ENCODE assay signal across 24 cellular contexts in genomic region chr3:141421186-141421585, GRCh38. TPM values are rescaled to one million over a fixed set of nuclear protein-coding genes. Genes with fewer than 3 reads are reported as not detected.
DNase-seq lines count a peak whose midpoint lies in the region; ATAC-seq and TF ChIP-seq lines count a peak whose summit lies in the region.
"Had no signal": no experiment of that assay in that cellular context is flagged by ENCODE, and none has a peak within 500 bp of the region (broad histone marks: within the 10 kb centered on the region; RNA-seq: fewer than 3 reads in every experiment).

No MANE protein-coding gene starts in this region.

- CTCF ChIA-PET in MCF 10A (lab: Yijun Ruan, JAX): interaction anchor here (0.7 to 2.1 kb wide), 3 partner anchors 21 to 116 kb away, joined by 3 to 7 read pairs (median 3); no protein-coding TSS in a partner anchor
- CTCF ChIA-PET in mammary epithelial cell (lab: Charles Lee; ENCODE audit: low non-redundant PET): no interaction called here

- no peak overlapping the region for H3K4me3 Mint-ChIP-seq in MCF 10A (ENCODE audit: unreplicated experiment)
- H3K4me3 Mint-ChIP-seq in GM23338: no peak overlapping the region
- H3K4me3 Mint-ChIP-seq: activated naive CD4-positive, alpha-beta T cell treated with anti-CD3 and anti-CD28 coated beads, Interleukin-2, amount 10 ng/mL, durations not matched to agents 7 days and 5 days; stimulated activated memory B cell treated with anti-CD40 and anti-IgM and Interleukin-4, amounts not matched to agents 10 μg/mL and 1 μg/mL and 100 μg/mL, for 72 hours had no signal

- H3K4me1 Mint-ChIP-seq in MCF 10A (ENCODE audit: insufficient read depth, unreplicated experiment) (peaks cover 23% of the 10 kb centered on the region), GM23338 (peaks cover 9% of the 10 kb centered on the region)
- H3K4me1 Mint-ChIP-seq: activated naive CD4-positive, alpha-beta T cell treated with anti-CD3 and anti-CD28 coated beads, Interleukin-2, amount 10 ng/mL, durations not matched to agents 7 days and 5 days had no signal

- POLR2A ChIA-PET in MCF 10A (lab: Yijun Ruan, JAX): interaction anchor here (1.3 to 5.8 kb wide), 2 partner anchors 10 to 55 kb away, joined by 4 to 27 read pairs; no protein-coding TSS in a partner anchor

- H3K36me3 ChIP-seq in mammary epithelial cell (ENCODE audit: insufficient read depth, low read length) (peaks cover 5% of the 10 kb centered on the region), gastroesophageal sphincter (peaks cover 0 to 23% of the 10 kb centered on the region in 2 donors), tibial artery (peaks cover 0 to 24% (median 8%) of the 10 kb centered on the region in 3 donors), GM23338 (ENCODE audit: insufficient read depth) (no peaks in the 10 kb centered on the region)
- H3K36me3 ChIP-seq: colonic mucosa, neutrophil had no signal

- H3K4me2 ChIP-seq in mammary epithelial cell (ENCODE audit: insufficient read depth, low read depth, low read length) (no peak overlapping the region), GM23338 (no peak overlapping the region)

- intact Hi-C loops in MCF 10A (cut with micrococcal nuclease) (no loop called here), mammary epithelial cell (cut with micrococcal nuclease) (no loop called here), tibial artery (cut with DNase I; ENCODE audit: low total_unique reads) (no loop called here)

- TF ChIP-seq POLR2A in gastroesophageal sphincter (IDR thresholded peaks at IDR 0.05): no peak

- no peaks in the 10 kb centered on the region for H3K27me3 ChIP-seq in mammary epithelial cell (ENCODE audit: insufficient read depth, low read length)
- no peaks in the 10 kb centered on the region for H3K27me3 ChIP-seq in gastroesophageal sphincter
- no peaks in the 10 kb centered on the region for H3K27me3 ChIP-seq in tibial artery
- H3K27me3 ChIP-seq in GM23338 (ENCODE audit: insufficient read depth): no peaks in the 10 kb centered on the region
- H3K27me3 ChIP-seq: colonic mucosa, left lung, neutrophil, upper lobe of right lung had no signal

- H3K27me3 Mint-ChIP-seq in MCF 10A (ENCODE audit: insufficient read depth, unreplicated experiment): no peaks in the 10 kb centered on the region
- peaks cover under 1% of the 10 kb centered on the region for H3K27me3 Mint-ChIP-seq in GM23338 (ENCODE audit: insufficient read depth, low read depth, poor library complexity)
- H3K27me3 Mint-ChIP-seq: activated naive CD4-positive, alpha-beta T cell treated with anti-CD3 and anti-CD28 coated beads, Interleukin-2, amount 10 ng/mL, durations not matched to agents 7 days and 5 days; stimulated activated memory B cell treated with anti-CD40 and anti-IgM and Interleukin-4, amounts not matched to agents 10 μg/mL and 1 μg/mL and 100 μg/mL, for 72 hours had no signal

- 100% methylated on average over 2 of the region's 2 CpGs for WGBS in mammary epithelial cell (ENCODE audit: low coverage, missing lambda C conversion rate)
- 67% methylated on average over 1 of the region's 2 CpGs; no CpG with 5 or more reads in 1 of the 2 donors for WGBS in gastroesophageal sphincter (ENCODE audit: low coverage in 1 of 2), 2 donors

- H3K9me3 Mint-ChIP-seq in MCF 10A (ENCODE audit: unreplicated experiment) (no peaks in the 10 kb centered on the region), GM23338 (no peaks in the 10 kb centered on the region)

- peaks cover 3% of the 10 kb centered on the region; the same call in 1 of the 2 replicates for H3K9me2 ChIP-seq in GM23338 (ENCODE audit: insufficient read depth)

- H3K79me2 ChIP-seq in mammary epithelial cell (ENCODE audit: insufficient read depth, low read length) (peaks cover 70% of the 10 kb centered on the region), GM23338 (replicated peaks; ENCODE audit: insufficient read depth) (no peaks in the 10 kb centered on the region)

- TF ChIP-seq EP300 in gastroesophageal sphincter (IDR thresholded peaks at IDR 0.05): no peak

- H4K20me1 ChIP-seq in mammary epithelial cell (ENCODE audit: insufficient read depth, low read length): no peaks in the 10 kb centered on the region
- no peaks in the 10 kb centered on the region for H4K20me1 ChIP-seq in GM23338 (replicated peaks; ENCODE audit: insufficient read depth)

- no peak overlapping the region for H3K9ac ChIP-seq in mammary epithelial cell (ENCODE audit: insufficient read depth, low read length)

- H3K4me1 ChIP-seq in mammary epithelial cell (ENCODE audit: insufficient read depth, low read length) (peaks cover 19% of the 10 kb centered on the region), gastroesophageal sphincter (peaks cover 15 to 98% (median 25%) of the 10 kb centered on the region in 3 donors), tibial artery (peaks cover 5 to 86% (median 35%) of the 10 kb centered on the region in 4 donors), GM23338 (ENCODE audit: insufficient read depth) (no peaks in the 10 kb centered on the region)
- H3K4me1 ChIP-seq: colonic mucosa had no signal

- in situ Hi-C loops in mammary epithelial cell (cut with MboI; ENCODE audit: low sequenced_read_pairs in 2 of 2): no loop called here

- no peak overlapping the region for H2AFZ ChIP-seq in mammary epithelial cell (ENCODE audit: low read depth, low read length)
- no peak overlapping the region for H2AFZ ChIP-seq in GM23338

- dilution Hi-C loops in mammary epithelial cell (cut with HindIII; ENCODE audit: low sequenced_read_pairs): no loop called here

- H3K36me3 Mint-ChIP-seq in MCF 10A (ENCODE audit: insufficient read depth, unreplicated experiment) (peaks cover 86% of the 10 kb centered on the region), GM23338 (ENCODE audit: low read depth) (no peaks in the 10 kb centered on the region; the same call in 2 of the 3 replicates)

- no peak overlapping the region for H3K27ac ChIP-seq in mammary epithelial cell (ENCODE audit: insufficient read depth, low read depth, low read length)
- peak overlapping the region; percentile 33 for H3K27ac ChIP-seq in angular gyrus (ENCODE audit: low read depth, low read length)
- H3K27ac ChIP-seq in gastroesophageal sphincter: peak overlapping the region in 3 of 4 donors; percentile 54 to 61 (median 56)
- peak overlapping the region; percentile 44 to 47 for H3K27ac ChIP-seq in tibial artery
- no peak overlapping the region for H3K27ac ChIP-seq in GM23338 (ENCODE audit: low read depth)
- H3K27ac ChIP-seq: colonic mucosa, neutrophil, VCaP had no signal

- no peak for ATAC-seq in gastroesophageal sphincter
- no peak for ATAC-seq in HG02870 (IDR thresholded peaks at IDR 0.05; ENCODE audit: unreplicated experiment)
- no peak for ATAC-seq in GM23338
- ATAC-seq: left lung; stimulated activated memory B cell treated with anti-CD40 and anti-IgM and Interleukin-4, amounts not matched to agents 10 μg/mL and 1 μg/mL and 100 μg/mL, for 72 hours; upper lobe of right lung had no signal

- no TSS peak for BruUV-seq in MCF 10A (replicated peaks; lab: Mats Ljungman, UMichigan)
- no TSS peak for BruUV-seq in mammary epithelial cell (replicated peaks; lab: Mats Ljungman, UMichigan)

- H3K9me3 ChIP-seq in mammary epithelial cell (replicated peaks; ENCODE audit: insufficient read depth, low read length) (no peaks in the 10 kb centered on the region), gastroesophageal sphincter (no peaks in the 10 kb centered on the region), tibial artery (no peaks in the 10 kb centered on the region)
- H3K9me3 ChIP-seq: colonic mucosa, neutrophil, upper lobe of right lung had no signal

- H3K27ac Mint-ChIP-seq in MCF 10A (ENCODE audit: low read depth, unreplicated experiment): peak overlapping the region; percentile 80
- H3K27ac Mint-ChIP-seq in GM23338: no peak overlapping the region
- H3K27ac Mint-ChIP-seq: activated naive CD4-positive, alpha-beta T cell treated with anti-CD3 and anti-CD28 coated beads, Interleukin-2, amount 10 ng/mL, durations not matched to agents 7 days and 5 days; stimulated activated memory B cell treated with anti-CD40 and anti-IgM and Interleukin-4, amounts not matched to agents 10 μg/mL and 1 μg/mL and 100 μg/mL, for 72 hours had no signal

- H3K4me3 ChIP-seq in mammary epithelial cell (replicated peaks in 1 of 3; ENCODE audit: insufficient read depth in 1 of 3, low read depth in 2 of 3, low read length in 3 of 3) (no peak overlapping the region), gastroesophageal sphincter (no peak overlapping the region), tibial artery (no peak overlapping the region), GM23338 (no peak overlapping the region)
- H3K4me3 ChIP-seq: colonic mucosa, left lung, upper lobe of right lung had no signal

- TF ChIP-seq CTCF in MCF 10A (IDR thresholded peaks at IDR 0.05; ENCODE audit: unreplicated experiment) (no peak), mammary epithelial cell (conservative IDR thresholded peaks at IDR 0.05 in 1 of 2, IDR thresholded peaks at IDR 0.05 in 1 of 2; ENCODE audit: extremely low read depth in 1 of 2, insufficient read depth in 1 of 2, low read depth in 1 of 2, low read length in 2 of 2) (no peak), gastroesophageal sphincter (IDR thresholded peaks at IDR 0.05) (no peak), tibial artery (IDR thresholded peaks at IDR 0.05) (no peak), GM23338 (conservative IDR thresholded peaks at IDR 0.05; ENCODE audit: low read depth in 2 of 2) (no peak)

- H3F3A ChIP-seq in GM23338 (replicated peaks; ENCODE audit: low read depth): no peaks in the 10 kb centered on the region

- DNase-seq in MCF 10A (ENCODE audit: unreplicated experiment): no peak
- no peak for DNase-seq in mammary epithelial cell
- no peak for DNase-seq in tibial artery
- no peak for DNase-seq in GM23338 (ENCODE audit: low spot score)
- DNase-seq in stimulated activated CD4-positive, alpha-beta T cell treated with anti-CD3 and anti-CD28 coated beads, Interleukin-4, amount 100 ng/mL, for 1 hour: no peak
- DNase-seq: activated CD4-positive, alpha-beta T cell treated with anti-CD3 and anti-CD28 coated beads, Interleukin-2, amount 50 U/mL, for 4 hours; activated naive CD4-positive, alpha-beta T cell treated with anti-CD3 and anti-CD28 coated beads, Interleukin-2, amount 10 ng/mL, durations not matched to agents 7 days and 5 days; aorta; colonic mucosa; DMS 273 treated with DMSO at 0.1 percent for 48 hours; Karpas-422; left lung; NCI-H1092; NCI-H2107; NCI-H524 treated with DMSO at 0.1 percent for 48 hours; SIG-M5; T-helper 2 cell; upper lobe of right lung had no signal

RNA-seq across cellular contexts. Expression of gene ZBTB38, which starts 52.9 kb away (rescaled TPM):
- 168 and 186 TPM in 2 replicates for total RNA-seq in MCF 10A (2022)
- total RNA-seq in mammary epithelial cell: 100 to 1,000 TPM in 1 of 2 donors, 10 to 100 TPM in 1; 64.7 to 110 TPM
- 33.8 TPM for polyA plus RNA-seq in mammary epithelial cell
- polyA minus RNA-seq in mammary epithelial cell: 57.1 TPM
- 100 to 1,000 TPM; 183 to 225 (median 203) TPM for total RNA-seq in gastroesophageal sphincter
- 11.5 and 12.4 TPM in 2 replicates for total RNA-seq in GM23338 (2014; rRNA removed; shearing (Covaris generic))
- 5.9 and 8.7 TPM in 2 replicates for polyA plus RNA-seq in GM23338 (2016; fragmentation: Nextera tagmentation; extraction: Ambion mirVana)

Comparison
In these comparisons a context has a peak if more than half of its experiments do, and no peak if none do; other contexts are left out.
1. H3K27ac ChIP-seq: peak in angular gyrus (single experiment), gastroesophageal sphincter (3 of 4) and tibial artery (2 of 2); none in mammary epithelial cell (single experiment) and GM23338 (single experiment).